8 cellular contexts compared by ENCODE assay signal in the genomic region with DNA sequence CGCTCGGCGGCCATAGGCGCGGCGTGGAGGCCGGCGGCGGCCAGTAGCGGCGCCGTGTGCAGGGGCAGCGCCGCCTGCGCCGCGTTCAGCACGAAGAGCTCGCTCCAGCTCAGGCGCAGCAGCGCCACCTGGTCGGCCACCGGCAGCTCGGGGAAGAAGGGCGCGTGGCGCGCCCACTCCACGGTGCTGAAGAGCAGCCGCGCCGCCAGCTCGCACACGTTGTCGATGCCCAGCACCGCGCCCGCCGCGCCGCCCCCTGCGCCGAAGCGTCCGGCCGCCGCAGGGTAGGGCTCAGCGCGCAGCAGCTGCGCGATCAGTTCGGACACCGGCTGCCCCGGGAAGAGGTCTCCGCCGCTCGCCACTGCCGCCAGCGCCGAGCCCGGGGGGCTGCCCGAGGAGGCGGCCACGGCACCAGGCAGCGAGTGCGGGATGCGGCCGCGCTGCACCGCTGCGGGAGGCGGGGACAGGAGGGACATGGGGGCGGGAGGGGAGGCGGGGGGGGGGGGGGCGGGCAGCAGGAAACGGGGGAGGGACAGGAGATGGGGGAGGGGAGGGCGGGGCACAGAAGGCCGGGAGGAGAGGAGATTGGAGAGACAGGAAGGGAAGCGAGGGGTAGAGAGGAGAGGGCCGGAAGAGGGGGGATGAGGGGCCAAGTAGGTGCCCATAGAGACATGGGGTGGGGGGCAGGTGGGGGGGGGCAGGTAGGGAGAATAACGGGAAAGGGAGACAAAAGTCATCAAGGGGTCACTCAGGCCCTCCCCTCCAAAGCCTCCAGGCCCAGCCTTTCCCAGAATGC. TPM values are rescaled to one million over a fixed set of nuclear protein-coding genes. Genes with fewer than 3 reads are reported as not detected.
DNase-seq lines count a peak whose midpoint lies in the region; ATAC-seq, FAIRE-seq and TF ChIP-seq lines count a peak whose summit lies in the region.

No MANE protein-coding gene starts in this region.

- peak overlapping the region; percentile 90 for H4K91ac ChIP-seq in H1 (replicated peaks; ENCODE audit: insufficient read length, low read length)

- TF ChIP-seq RAD21 in H1 (IDR thresholded peaks at IDR 0.05 in 1 of 2, conservative IDR thresholded peaks at IDR 0.05 in 1 of 2; ENCODE audit: low read depth in 2 of 2, low read length in 2 of 2): peak; percentile 23 to 37

- peaks cover 14% of the 10 kb centered on the region for H3K4me1 Mint-ChIP-seq in mesothelial cell of epicardium

- FAIRE-seq in H1 (lab: Jason Lieb, UNC): no peak

- peak; percentile 52 for TF ChIP-seq CTCF in GM06990 (IDR thresholded peaks at IDR 0.05; ENCODE audit: insufficient read depth, low read length, poor library complexity, severe bottlenecking)
- TF ChIP-seq CTCF in H1 (IDR thresholded peaks at IDR 0.05; ENCODE audit: control extremely low read depth in 1 of 3, insufficient read depth in 1 of 3, low read depth in 1 of 3, low read length in 3 of 3): peak; percentile 32 to 51 (median 45)
- TF ChIP-seq CTCF in mesothelial cell of epicardium (IDR thresholded peaks at IDR 0.05; ENCODE audit: unreplicated experiment): no peak

- no peak overlapping the region for H2BK120ac ChIP-seq in H1 (replicated peaks; ENCODE audit: low read depth, low read length)

- peak overlapping the region; percentile 91 for H4K5ac ChIP-seq in H1 (ENCODE audit: insufficient read length, low read depth, low read length)

- peak overlapping the region; percentile 94 for H3K4ac ChIP-seq in H1 (replicated peaks; ENCODE audit: insufficient read length, low read depth, low read length)

- TF ChIP-seq EP300 in H1 (IDR thresholded peaks at IDR 0.05; ENCODE audit: borderline replicate concordance in 1 of 2, low read depth in 2 of 2, low read length in 2 of 2): no peak

- peaks cover 10 to 17% of the 10 kb centered on the region in 2 experiments for H4K20me1 ChIP-seq in H1 (replicated peaks in 1 of 2; ENCODE audit: control insufficient read depth in 1 of 2, insufficient read depth in 2 of 2, low read length in 2 of 2)

- no peak; a peak in 1 of 3 replicates for TF ChIP-seq POLR2A in H1 (IDR thresholded peaks at IDR 0.05; ENCODE audit: control extremely low read depth in 1 of 2, low read depth in 2 of 2, low read length in 2 of 2)

- POLR2A ChIA-PET in H1 (lab: Charles Lee; ENCODE audit: partially characterized antibody): interaction anchor here (0.6 to 12.3 kb wide), 22 partner anchors 7 to 107 kb away, joined by 3 to 118 read pairs (median 4); a partner anchor contains a TSS

- H3K27ac Mint-ChIP-seq in mesothelial cell of epicardium: no peak overlapping the region

- H2AFZ ChIP-seq in H1 (ENCODE audit: low read length): no peak overlapping the region

- H3K9me3 ChIP-seq in H1 (ENCODE audit: insufficient read depth in 2 of 2, low read depth in 1 of 2, low read length in 1 of 2): no peaks in the 10 kb centered on the region

- CTCF ChIA-PET in H1 (lab: Charles Lee; ENCODE audit: partially characterized antibody): interaction anchor here (0.7 to 3.4 kb wide), 11 partner anchors 10 to 170 kb away, joined by 3 to 18 read pairs (median 5); a partner anchor contains a TSS

- peaks cover 3 to 11% (median 7%) of the 10 kb centered on the region in 4 experiments for H3K4me1 ChIP-seq in H1 (replicated peaks in 1 of 4; ENCODE audit: control insufficient read depth in 3 of 4, insufficient read depth in 4 of 4, low read length in 3 of 4)

- peak; percentile 69 for ATAC-seq in HG02798 (IDR thresholded peaks at IDR 0.05; ENCODE audit: poor library complexity, unreplicated experiment)

- peaks cover 14% of the 10 kb centered on the region for H3K36me3 Mint-ChIP-seq in mesothelial cell of epicardium

- H3K79me2 ChIP-seq in H1 (ENCODE audit: control insufficient read depth in 1 of 2, insufficient read depth in 2 of 2, low read length in 2 of 2): peaks cover 5 to 42% of the 10 kb centered on the region in 2 experiments; a peak in 3 of 4 replicates

- no peaks in the 10 kb centered on the region for H3K27me3 Mint-ChIP-seq in mesothelial cell of epicardium (ENCODE audit: low read depth)

- H3K79me1 ChIP-seq in H1 (ENCODE audit: low read depth, low read length): peaks cover 17% of the 10 kb centered on the region

- no peaks in the 10 kb centered on the region; the same call in 1 of the 2 replicates for H3K36me3 ChIP-seq in GM06990 (ENCODE audit: control insufficient read depth, insufficient read depth, low read length)
- peaks cover 9 to 39% (median 12%) of the 10 kb centered on the region in 4 experiments for H3K36me3 ChIP-seq in H1 (ENCODE audit: control insufficient read depth in 2 of 4, insufficient read depth in 4 of 4, low read length in 3 of 4)

- H2BK15ac ChIP-seq in H1 (ENCODE audit: low read length): no peak overlapping the region

- 0 out of 2 replicates have a peak overlapping the region, but pooled peaks have one; percentile 17 for H2BK12ac ChIP-seq in H1 (ENCODE audit: low read depth, low read length)

- no peak overlapping the region for H2AK5ac ChIP-seq in H1 (ENCODE audit: low read depth, low read length)

- H3K4me3 ChIP-seq in GM06990 (replicated peaks; ENCODE audit: low read depth, low read length) (peak overlapping the region; percentile 68), H1 (ENCODE audit: extremely low read depth in 1 of 4, insufficient read depth in 2 of 4, low read depth in 3 of 4, low read length in 4 of 4) (peak overlapping the region; percentile 80 to 89 (median 86))

- H3K9ac ChIP-seq in H1 (replicated peaks in 1 of 4; ENCODE audit: extremely low read depth in 1 of 4, low read depth in 3 of 4, low read length in 3 of 4): peak overlapping the region; percentile 2 to 87 (median 66); a peak in 6 of 7 replicates

- no peaks in the 10 kb centered on the region for H3K27me3 ChIP-seq in GM06990 (replicated peaks; ENCODE audit: control insufficient read depth, insufficient read depth, low read length)
- H3K27me3 ChIP-seq in H1 (replicated peaks in 1 of 4; ENCODE audit: control insufficient read depth in 3 of 4, extremely low read depth in 1 of 4, insufficient read depth in 3 of 4, low read length in 3 of 4): no peaks in the 10 kb centered on the region

- H3K4me3 Mint-ChIP-seq in mesothelial cell of epicardium: peak overlapping the region; percentile 56

- H2BK5ac ChIP-seq in H1 (ENCODE audit: low read depth, low read length): peak overlapping the region; percentile 93; the same call in 1 of the 2 replicates

- H3K23me2 ChIP-seq in H1 (ENCODE audit: low read depth, low read length): peaks cover 4% of the 10 kb centered on the region; the same call in 1 of the 2 replicates

- H2BK20ac ChIP-seq in H1 (ENCODE audit: low read length): no peak overlapping the region

- H3K23ac ChIP-seq in H1 (ENCODE audit: insufficient read length): no peak overlapping the region

- H4K8ac ChIP-seq in H1 (ENCODE audit: extremely low read depth, insufficient read depth, low read length): peak overlapping the region; percentile 89; the same call in 1 of the 2 replicates

- DNase-seq in GM06990 (ENCODE audit: extremely low read depth, insufficient read length) (peak; percentile 84), NCI-H748 (lab: John Stamatoyannopoulos, UW; ENCODE audit: unreplicated experiment) (peak; percentile 79), H1 (ENCODE audit: low read depth in 1 of 2, low spot score in 2 of 2) (peak in 1 of 2 experiments; percentile 80), mesothelial cell of epicardium (ENCODE audit: low spot score in 2 of 2, unreplicated experiment in 2 of 2) (peak; percentile 68 to 80), hepatic stellate cell (ENCODE audit: low spot score) (no peak)
- DNase-seq in activated CD8-positive, alpha-beta memory T cell treated with anti-CD3 and anti-CD28 coated beads for 48 hours (ENCODE audit: low read depth in 2 of 3, low spot score in 2 of 3): peak in 2 of 3 experiments; percentile 40
- peak; percentile 58 to 63 for DNase-seq in stimulated activated CD8-positive, alpha-beta memory T cell treated with anti-CD3 and anti-CD28 coated beads, Interleukin-15, amount 100 ng/mL, for 48 hours (ENCODE audit: low read depth in 2 of 2)

- H3K9me3 Mint-ChIP-seq in mesothelial cell of epicardium: no peaks in the 10 kb centered on the region

- peak overlapping the region; percentile 69 for H3K56ac ChIP-seq in H1 (replicated peaks; ENCODE audit: insufficient read length, low read depth, low read length)

- H3K18ac ChIP-seq in H1 (ENCODE audit: extremely low read depth, low read length): peak overlapping the region; percentile 98

- peak overlapping the region; percentile 64; the same call in 1 of the 2 replicates for H3K27ac ChIP-seq in H1 (ENCODE audit: low read depth, low read length)

- no peak overlapping the region for H3K14ac ChIP-seq in H1 (ENCODE audit: insufficient read length)

- H3K4me2 ChIP-seq in H1 (ENCODE audit: insufficient read depth in 1 of 2, low read depth in 2 of 2, low read length in 2 of 2): peak overlapping the region; percentile 90 to 92

- WGBS in H1 (ENCODE audit: extremely low coverage in 1 of 2, insufficient coverage in 1 of 2, insufficient read length in 1 of 2, insufficient replicate concordance in 2 of 2, low coverage in 1 of 2, low lambda C conversion rate in 2 of 2, missing lambda C conversion rate in 1 of 2), 2 experiments: 1% methylated on average over 35 of the region's 81 CpGs; no CpG with 5 or more reads in 1 of the 2 experiments

RNA-seq across cellular contexts. Expression of a gene that starts 9.8 kb away (rescaled TPM):
- total RNA-seq in H1 (2021; fragmentation: NEBNext Ultra II Directional; extraction: Animal tissue kit (Norgen Biotek cat#: 25700)): 32.1 and 32.6 TPM in 2 replicates
- 13.3 and 20.2 TPM in 2 replicates for polyA plus RNA-seq in H1 (2011; rRNA removed)
- 16.3 TPM for polyA plus RNA-seq in H1 (2011; cell fraction: cytosol; rRNA removed)
- polyA plus RNA-seq in H1 (2011; cell fraction: nucleus; rRNA removed): 22.8 TPM
- polyA plus RNA-seq in H1 (2012, experiment 1 of 2): 19.9 to 30.6 TPM (median 26.6 TPM) in 4 replicates
- 97.2 TPM for polyA plus RNA-seq in H1 (2012, experiment 2 of 2)
- 47.9 TPM for polyA plus RNA-seq in H1 (2013, experiment 1 of 2)
- polyA plus RNA-seq in H1 (2013, experiment 2 of 2): 47.4 TPM
- 3.2 and 5.0 TPM in 2 replicates for polyA minus RNA-seq in H1 (2011; rRNA and poly(A)+ RNA removed)
- 10.0 TPM for polyA minus RNA-seq in H1 (2011; cell fraction: cytosol; rRNA and poly(A)+ RNA removed)
- 10.5 TPM for polyA minus RNA-seq in H1 (2011; cell fraction: nucleus; rRNA and poly(A)+ RNA removed)
- 14.3 to 19.2 TPM (median 16.2 TPM) in 3 replicates for total RNA-seq in mesothelial cell of epicardium

RNA-seq across cellular contexts. Expression of a gene that starts 9.9 kb away (rescaled TPM):
- total RNA-seq in H1 (2021; fragmentation: NEBNext Ultra II Directional; extraction: Animal tissue kit (Norgen Biotek cat#: 25700)): 114 and 121 TPM in 2 replicates
- 99.7 and 147 TPM in 2 replicates for polyA plus RNA-seq in H1 (2011; rRNA removed)
- polyA plus RNA-seq in H1 (2011; cell fraction: cytosol; rRNA removed): 99.1 TPM
- polyA plus RNA-seq in H1 (2011; cell fraction: nucleus; rRNA removed): 109 TPM
- polyA plus RNA-seq in H1 (2012, experiment 1 of 2): 37.1 to 70.0 TPM (median 67.4 TPM) in 4 replicates
- 49.4 TPM for polyA plus RNA-seq in H1 (2012, experiment 2 of 2)
- polyA plus RNA-seq in H1 (2013, experiment 1 of 2): 80.9 TPM
- 80.6 TPM for polyA plus RNA-seq in H1 (2013, experiment 2 of 2)
- polyA minus RNA-seq in H1 (2011; rRNA and poly(A)+ RNA removed): 13.6 and 23.1 TPM in 2 replicates
- 72.8 TPM for polyA minus RNA-seq in H1 (2011; cell fraction: cytosol; rRNA and poly(A)+ RNA removed)
- 43.6 TPM for polyA minus RNA-seq in H1 (2011; cell fraction: nucleus; rRNA and poly(A)+ RNA removed)
- 59.1 to 61.8 TPM (median 61.2 TPM) in 3 replicates for total RNA-seq in mesothelial cell of epicardium

RNA-seq across cellular contexts. Expression of a gene that starts 20.7 kb away (rescaled TPM):
- total RNA-seq in H1 (2021; fragmentation: NEBNext Ultra II Directional; extraction: Animal tissue kit (Norgen Biotek cat#: 25700)): 8.7 and 11.8 TPM in 2 replicates
- 13.9 and 16.6 TPM in 2 replicates for polyA plus RNA-seq in H1 (2011; rRNA removed)
- polyA plus RNA-seq in H1 (2011; cell fraction: cytosol; rRNA removed): 19.7 TPM
- 16.0 TPM for polyA plus RNA-seq in H1 (2011; cell fraction: nucleus; rRNA removed)
- polyA plus RNA-seq in H1 (2012, experiment 1 of 2): 10.9 to 16.2 TPM (median 13.0 TPM) in 4 replicates
- 11.7 TPM for polyA plus RNA-seq in H1 (2012, experiment 2 of 2)
- 10.2 TPM for polyA plus RNA-seq in H1 (2013, experiment 1 of 2)
- 7.4 TPM for polyA plus RNA-seq in H1 (2013, experiment 2 of 2)
- polyA minus RNA-seq in H1 (2011; rRNA and poly(A)+ RNA removed): 8.4 and 9.5 TPM in 2 replicates
- 6.9 TPM for polyA minus RNA-seq in H1 (2011; cell fraction: cytosol; rRNA and poly(A)+ RNA removed)
- 9.6 TPM for polyA minus RNA-seq in H1 (2011; cell fraction: nucleus; rRNA and poly(A)+ RNA removed)
- total RNA-seq in mesothelial cell of epicardium: 24.4 to 26.0 TPM (median 25.8 TPM) in 3 replicates

RNA-seq across cellular contexts. Expression of a gene that starts 28.7 kb away (rescaled TPM):
- 6.5 and 7.5 TPM in 2 replicates for total RNA-seq in H1 (2021; fragmentation: NEBNext Ultra II Directional; extraction: Animal tissue kit (Norgen Biotek cat#: 25700))
- polyA plus RNA-seq in H1 (2011; rRNA removed): 5.0 and 5.7 TPM in 2 replicates
- 7.1 TPM for polyA plus RNA-seq in H1 (2011; cell fraction: cytosol; rRNA removed)
- 20.9 TPM for polyA plus RNA-seq in H1 (2011; cell fraction: nucleus; rRNA removed)
- polyA plus RNA-seq in H1 (2012, experiment 1 of 2): 3.0 to 7.7 TPM (median 6.3 TPM) in 4 replicates
- 4.8 TPM for polyA plus RNA-seq in H1 (2012, experiment 2 of 2)
- 4.7 TPM for polyA plus RNA-seq in H1 (2013, experiment 1 of 2)
- polyA plus RNA-seq in H1 (2013, experiment 2 of 2): 3.2 TPM
- 3.2 and 4.3 TPM in 2 replicates for polyA minus RNA-seq in H1 (2011; rRNA and poly(A)+ RNA removed)
- 2.9 TPM for polyA minus RNA-seq in H1 (2011; cell fraction: cytosol; rRNA and poly(A)+ RNA removed)
- 6.2 TPM for polyA minus RNA-seq in H1 (2011; cell fraction: nucleus; rRNA and poly(A)+ RNA removed)
- 0.45 TPM in 1 of 3 replicates, not detected in the others for total RNA-seq in mesothelial cell of epicardium

RNA-seq across cellular contexts. Expression of a gene that starts 31.4 kb away (rescaled TPM):
- total RNA-seq in H1 (2021; fragmentation: NEBNext Ultra II Directional; extraction: Animal tissue kit (Norgen Biotek cat#: 25700)): 127 and 134 TPM in 2 replicates
- 133 and 153 TPM in 2 replicates for polyA plus RNA-seq in H1 (2011; rRNA removed)
- 175 TPM for polyA plus RNA-seq in H1 (2011; cell fraction: cytosol; rRNA removed)
- polyA plus RNA-seq in H1 (2011; cell fraction: nucleus; rRNA removed): 164 TPM
- polyA plus RNA-seq in H1 (2012, experiment 1 of 2): 122 to 160 TPM (median 149 TPM) in 4 replicates
- 178 TPM for polyA plus RNA-seq in H1 (2012, experiment 2 of 2)
- 122 TPM for polyA plus RNA-seq in H1 (2013, experiment 1 of 2)
- polyA plus RNA-seq in H1 (2013, experiment 2 of 2): 117 TPM
- 47.9 and 65.4 TPM in 2 replicates for polyA minus RNA-seq in H1 (2011; rRNA and poly(A)+ RNA removed)
- polyA minus RNA-seq in H1 (2011; cell fraction: cytosol; rRNA and poly(A)+ RNA removed): 44.4 TPM
- polyA minus RNA-seq in H1 (2011; cell fraction: nucleus; rRNA and poly(A)+ RNA removed): 31.5 TPM
- total RNA-seq in mesothelial cell of epicardium: 91.6 to 98.6 TPM (median 92.2 TPM) in 3 replicates
